In genomic region chr10:119640384-119640783, GRCh38 we compare ENCODE assay signal across 28 cellular contexts.
"Had no signal": no experiment of that assay in that cellular context is flagged by ENCODE, and none has a peak within 500 bp of the region (broad histone marks: within the 10 kb centered on the region; RNA-seq: fewer than 3 reads in every experiment).

No MANE protein-coding gene starts in this region.

- H3K36me3 ChIP-seq: colonic mucosa, esophagus muscularis mucosa, esophagus squamous epithelium, gastrocnemius medialis, gastroesophageal sphincter, heart left ventricle, heart right ventricle had no signal

- DNase-seq: colonic mucosa; cortex of kidney; dermis blood vessel endothelial cell; dorsolateral prefrontal cortex; effector CD4-positive, alpha-beta T cell; effector CD8-positive, alpha-beta T cell; effector memory CD4-positive, alpha-beta T cell; effector memory CD8-positive, alpha-beta T cell; endodermal cell; erythroblast; esophagus squamous epithelium; foreskin fibroblast; foreskin keratinocyte; foreskin melanocyte; gastrocnemius medialis; glutamatergic neuron; head of caudate nucleus; heart left ventricle; heart right ventricle had no signal

- FAIRE-seq: colon, endometrium, endothelial cell of umbilical vein, frontal cortex had no signal

- H3K27me3 ChIP-seq: colonic mucosa, dorsolateral prefrontal cortex, esophagus muscularis mucosa, esophagus squamous epithelium, foreskin keratinocyte, gastrocnemius medialis, gastroesophageal sphincter, heart left ventricle, heart right ventricle had no signal

- H3K27ac ChIP-seq: colonic mucosa, coronary artery, dorsolateral prefrontal cortex, epithelial cell of prostate, esophagus muscularis mucosa, esophagus squamous epithelium, foreskin keratinocyte, gastrocnemius medialis, gastroesophageal sphincter, heart left ventricle, heart right ventricle had no signal

- H3K4me1 ChIP-seq: colonic mucosa, esophagus muscularis mucosa, foreskin keratinocyte, gastrocnemius medialis, gastroesophageal sphincter, heart left ventricle, heart right ventricle had no signal

- H3K4me3 ChIP-seq: colonic mucosa, coronary artery, dorsolateral prefrontal cortex, esophagus muscularis mucosa, esophagus squamous epithelium, gastrocnemius medialis, gastroesophageal sphincter, heart left ventricle, heart right ventricle had no signal

- H3K9me3 ChIP-seq: colonic mucosa, gastrocnemius medialis had no signal

- ATAC-seq: effector memory CD8-positive, alpha-beta T cell; esophagus mucosa; foreskin keratinocyte; gastrocnemius medialis; gastroesophageal sphincter; heart left ventricle; heart right ventricle had no signal
